12 cellular contexts compared by ENCODE assay signal in the genomic region with DNA sequence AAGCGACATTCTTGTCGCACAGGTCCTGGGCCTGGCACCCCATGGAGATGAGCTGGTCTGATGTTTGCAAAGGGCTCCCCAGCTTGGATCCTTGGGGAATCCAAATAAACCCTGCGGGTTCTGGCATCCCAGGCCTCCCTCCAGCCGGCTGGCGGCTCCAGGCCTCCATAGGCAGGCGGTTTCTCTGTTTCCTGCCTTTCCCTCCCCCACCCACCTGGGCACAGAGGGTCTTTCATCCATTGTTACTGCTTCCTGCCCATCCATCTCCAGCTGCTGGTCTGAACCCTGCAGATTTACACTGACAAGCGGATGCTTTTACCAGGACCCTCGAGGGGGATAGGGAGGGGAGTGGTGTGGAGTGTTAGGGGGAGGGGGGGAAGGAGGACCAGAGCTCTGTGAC. TPM values are rescaled to one million over a fixed set of nuclear protein-coding genes. Genes with fewer than 3 reads are reported as not detected.
DNase-seq lines count a peak whose midpoint lies in the region; ATAC-seq and TF ChIP-seq lines count a peak whose summit lies in the region.
"Had no signal": no experiment of that assay in that cellular context is flagged by ENCODE, and none has a peak within 500 bp of the region (broad histone marks: within the 10 kb centered on the region; RNA-seq: fewer than 3 reads in every experiment).

No MANE protein-coding gene starts in this region.

- intact Hi-C loops in naive thymus-derived CD4-positive, alpha-beta T cell (cut with micrococcal nuclease), result no loop called here

- peaks cover 50 to 97% (median 85%) of the 10 kb centered on the region in 7 donors for H3K4me1 Mint-ChIP-seq in naive thymus-derived CD4-positive, alpha-beta T cell

- DNase-seq in COR-L47 (lab: John Stamatoyannopoulos, UW), result peak; percentile 84
- peak; percentile 87 to 95 for DNase-seq in NCI-H2081 (lab: John Stamatoyannopoulos, UW)
- DNase-seq in astrocyte of the spinal cord (ENCODE audit: low read depth, low spot score), result peak; percentile 14
- no peak for DNase-seq in naive thymus-derived CD4-positive, alpha-beta T cell
- DNase-seq in activated CD8-positive, alpha-beta memory T cell treated with anti-CD3 and anti-CD28 coated beads, Interleukin-2, amount 50 U/mL, for 48 hours, result no peak
- DNase-seq: adrenal gland; CD4-positive, alpha-beta memory T cell; hippocampal formation; natural killer cell had no signal

- H3K27me3 Mint-ChIP-seq in naive thymus-derived CD4-positive, alpha-beta T cell, result no peaks in the 10 kb centered on the region
- H3K27me3 Mint-ChIP-seq: CD4-positive, alpha-beta memory T cell had no signal

- peak overlapping the region; percentile 40 for H3K27ac ChIP-seq in naive thymus-derived CD4-positive, alpha-beta T cell (ENCODE audit: low read depth, low read length)
- H3K27ac ChIP-seq in gastroesophageal sphincter, result no peak overlapping the region

- peaks cover 0 to 5% (median 0%) of the 10 kb centered on the region in 11 donors for H3K9me3 Mint-ChIP-seq in naive thymus-derived CD4-positive, alpha-beta T cell
- H3K9me3 Mint-ChIP-seq: CD4-positive, alpha-beta memory T cell; natural killer cell had no signal

- peak overlapping the region in 5 of 10 donors; percentile 6 to 88 (median 69) for H3K4me3 Mint-ChIP-seq in naive thymus-derived CD4-positive, alpha-beta T cell
- H3K4me3 Mint-ChIP-seq: natural killer cell had no signal

- no peaks in the 10 kb centered on the region for H3K36me3 Mint-ChIP-seq in naive thymus-derived CD4-positive, alpha-beta T cell
- H3K36me3 Mint-ChIP-seq: CD4-positive, alpha-beta memory T cell; natural killer cell had no signal

- no peak for ATAC-seq in naive thymus-derived CD4-positive, alpha-beta T cell
- ATAC-seq in GM19351 (IDR thresholded peaks at IDR 0.05; ENCODE audit: unreplicated experiment) (no peak), gastroesophageal sphincter (no peak), HG03045 (IDR thresholded peaks at IDR 0.05; ENCODE audit: unreplicated experiment) (no peak)
- ATAC-seq: natural killer cell had no signal

- no peaks in the 10 kb centered on the region for H3K9me3 ChIP-seq in naive thymus-derived CD4-positive, alpha-beta T cell (ENCODE audit: control insufficient read depth in 2 of 3, low read length in 3 of 3)
- H3K9me3 ChIP-seq in gastroesophageal sphincter, result no peaks in the 10 kb centered on the region
- H3K9me3 ChIP-seq: adrenal gland had no signal

- H3K4me1 ChIP-seq in naive thymus-derived CD4-positive, alpha-beta T cell (ENCODE audit: control insufficient read depth in 2 of 2, insufficient read depth in 2 of 2, low read length in 2 of 2), result peaks cover 73 to 92% of the 10 kb centered on the region in 2 donors
- H3K4me1 ChIP-seq in gastroesophageal sphincter, result peaks cover 0 to 3% (median 0%) of the 10 kb centered on the region in 3 donors
- H3K4me1 ChIP-seq: adrenal gland had no signal

- in situ Hi-C loops in astrocyte of the spinal cord (cut with HindIII; ENCODE audit: low sequenced_read_pairs), result no loop called here

- TF ChIP-seq CTCF in astrocyte of the spinal cord (IDR thresholded peaks at IDR 0.05; ENCODE audit: low read depth, low read length), result no peak
- no peak for TF ChIP-seq CTCF in gastroesophageal sphincter (IDR thresholded peaks at IDR 0.05)

- TF ChIP-seq POLR2A in gastroesophageal sphincter (IDR thresholded peaks at IDR 0.05), result no peak

- H3K4me3 ChIP-seq in astrocyte of the spinal cord (ENCODE audit: low read depth, low read length) (no peak overlapping the region), gastroesophageal sphincter (no peak overlapping the region)
- no peak overlapping the region for H3K4me3 ChIP-seq in naive thymus-derived CD4-positive, alpha-beta T cell (ENCODE audit: low read length)
- H3K4me3 ChIP-seq: adrenal gland had no signal

- no peaks in the 10 kb centered on the region for H3K27me3 ChIP-seq in naive thymus-derived CD4-positive, alpha-beta T cell (ENCODE audit: control insufficient read depth in 2 of 2, insufficient read depth in 2 of 2, low read length in 2 of 2)
- no peaks in the 10 kb centered on the region for H3K27me3 ChIP-seq in gastroesophageal sphincter
- H3K27me3 ChIP-seq: adrenal gland had no signal

- H3K27ac Mint-ChIP-seq in naive thymus-derived CD4-positive, alpha-beta T cell, result peak overlapping the region in 6 of 9 donors; percentile 3 to 84 (median 72)

- CTCF ChIA-PET in naive thymus-derived CD4-positive, alpha-beta T cell (lab: Charles Lee), result interaction anchor here (0.7 to 7.6 kb wide), 8 partner anchors 8 to 43 kb away, joined by 3 to 46 read pairs (median 8); a partner anchor contains a TSS

- POLR2A ChIA-PET in naive thymus-derived CD4-positive, alpha-beta T cell (lab: Charles Lee), result interaction anchor here (0.9 to 57.7 kb wide), 6 partner anchors 1 to 57 kb away, joined by 3 to 1267 read pairs (median 133); a partner anchor contains a TSS

- TF ChIP-seq EP300 in gastroesophageal sphincter (IDR thresholded peaks at IDR 0.05), result no peak

- 66 to 80% methylated on average over 2 to 3 of the region's 8 CpGs for WGBS in gastroesophageal sphincter (ENCODE audit: low coverage in 1 of 2), 2 donors

- H3K36me3 ChIP-seq in naive thymus-derived CD4-positive, alpha-beta T cell (ENCODE audit: control insufficient read depth in 2 of 3, insufficient read depth in 3 of 3, low read length in 3 of 3), result no peaks in the 10 kb centered on the region
- no peaks in the 10 kb centered on the region for H3K36me3 ChIP-seq in gastroesophageal sphincter
- H3K36me3 ChIP-seq: adrenal gland had no signal

RNA-seq across cellular contexts. Expression of a gene that starts 39.1 kb away (rescaled TPM):
- total RNA-seq in naive thymus-derived CD4-positive, alpha-beta T cell, result 10 to 100 TPM; 14.8 to 89.4 (median 34.1) TPM
- polyA plus RNA-seq in naive thymus-derived CD4-positive, alpha-beta T cell, result 10 to 100 TPM; 13.0 to 28.3 TPM
- 100 to 1,000 TPM; 144 to 270 (median 221) TPM for total RNA-seq in gastroesophageal sphincter

Comparison
In these comparisons a context has a peak if more than half of its experiments do, and no peak if none do; other contexts are left out.
1. DNase-seq: peak in COR-L47 (single experiment), NCI-H2081 (2 of 2) and astrocyte of the spinal cord (single experiment); none in naive thymus-derived CD4-positive, alpha-beta T cell (0 of 9) and activated CD8-positive, alpha-beta memory T cell treated with anti-CD3 and anti-CD28 coated beads, Interleukin-2, amount 50 U/mL, for 48 hours (single experiment).